ENCODE assay signal across 33 cellular contexts in the genomic region with DNA sequence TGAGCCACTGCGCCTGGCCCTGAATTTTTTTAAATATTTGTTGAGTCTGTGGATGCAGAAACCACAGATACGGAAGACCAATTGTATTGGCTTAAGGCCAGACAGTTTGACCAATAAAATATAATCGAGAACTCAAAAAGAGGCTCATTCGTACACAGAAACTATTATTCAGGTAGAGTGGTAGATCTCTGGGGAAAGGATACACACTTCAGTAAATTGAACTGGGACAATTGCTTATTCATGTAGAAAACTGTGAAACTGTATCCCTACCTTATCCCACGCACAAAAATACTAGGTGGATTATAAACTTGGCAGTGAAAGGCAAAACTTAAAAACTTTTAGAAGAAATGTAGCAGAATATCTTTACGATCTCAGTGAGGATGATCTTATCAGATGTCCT.
"Had no signal": no experiment of that assay in that cellular context is flagged by ENCODE, and none has a peak within 500 bp of the region (broad histone marks: within the 10 kb centered on the region; RNA-seq: fewer than 3 reads in every experiment).

No MANE protein-coding gene starts in this region.

- ATAC-seq: activated CD4-positive, alpha-beta T cell treated with anti-CD3 and anti-CD28 coated beads for 36 hours; activated CD4-positive, CD25-positive, alpha-beta regulatory T cell treated with anti-CD3 and anti-CD28 coated beads, Interleukin-2, amount 50 U/mL, for 24 hours; activated CD8-positive, alpha-beta T cell treated with anti-CD3 and anti-CD28 coated beads, Interleukin-2, amount 10 ng/mL, durations not matched to agents 7 days and 5 days; Right ventricle myocardium inferior; WTC11 had no signal

- DNase-seq: activated CD4-positive, alpha-beta T cell treated with anti-CD3 and anti-CD28 coated beads for 36 hours; activated CD4-positive, alpha-beta T cell treated with anti-CD3 and anti-CD28 coated beads, Interleukin-2, amount 10 ng/mL, durations not matched to agents 7 days and 5 days; activated CD4-positive, alpha-beta T cell treated with anti-CD3 and anti-CD28 coated beads, Interleukin-2, amount 50 U/mL, for 48 hours; activated CD8-positive, alpha-beta T cell treated with anti-CD3 and anti-CD28 coated beads, Interleukin-2, amount 10 ng/mL, durations not matched to agents 7 days and 5 days; activated gamma-delta T cell; activated naive CD4-positive, alpha-beta T cell treated with Interleukin-2 at 50 U/mL for 16 hours; activated naive CD8-positive, alpha-beta T cell treated with anti-CD3 and anti-CD28 coated beads, Interleukin-2, amount 10 ng/mL, durations not matched to agents 7 days and 5 days; activated T-cell treated with anti-CD3 and anti-CD28 coated beads, Interleukin-2, amount 50 U/mL, for 24 hours; amygdala; colonic mucosa; MM.1S; MV-4-11; NCI-H1092 treated with DMSO at 0.1 percent for 48 hours; NCI-H1417; NCI-H146; NCI-H187; NCI-H2107; NCI-H226; NCI-H446 treated with DMSO at 0.1 percent for 48 hours; NCI-H524; NCI-H69; NCI-H82; NK-92 treated with Interleukin-12 subunit alpha and Interleukin-12 subunit beta, amount 100 ng/mL, for 24 hours; PC-9; SIG-M5 had no signal

- H3K4me1 ChIP-seq: ascending aorta, colonic mucosa had no signal

- H3K4me3 ChIP-seq: ascending aorta, cardiac muscle cell, colonic mucosa, PC-9, SK-N-MC had no signal

- H3K9me3 ChIP-seq: ascending aorta, colonic mucosa had no signal

- H3K27ac ChIP-seq: ascending aorta, cardiac muscle cell, colonic mucosa, KMS-11, PC-9, RWPE1, SK-N-MC had no signal

- H3K36me3 ChIP-seq: ascending aorta, cardiac muscle cell, colonic mucosa had no signal
